Comparison of ENCODE assay signal across 1 cellular context in genomic region chr1:156767101-156767878, GRCh38.
TF ChIP-seq lines count a peak whose summit lies in the region.

A gene with protein sequence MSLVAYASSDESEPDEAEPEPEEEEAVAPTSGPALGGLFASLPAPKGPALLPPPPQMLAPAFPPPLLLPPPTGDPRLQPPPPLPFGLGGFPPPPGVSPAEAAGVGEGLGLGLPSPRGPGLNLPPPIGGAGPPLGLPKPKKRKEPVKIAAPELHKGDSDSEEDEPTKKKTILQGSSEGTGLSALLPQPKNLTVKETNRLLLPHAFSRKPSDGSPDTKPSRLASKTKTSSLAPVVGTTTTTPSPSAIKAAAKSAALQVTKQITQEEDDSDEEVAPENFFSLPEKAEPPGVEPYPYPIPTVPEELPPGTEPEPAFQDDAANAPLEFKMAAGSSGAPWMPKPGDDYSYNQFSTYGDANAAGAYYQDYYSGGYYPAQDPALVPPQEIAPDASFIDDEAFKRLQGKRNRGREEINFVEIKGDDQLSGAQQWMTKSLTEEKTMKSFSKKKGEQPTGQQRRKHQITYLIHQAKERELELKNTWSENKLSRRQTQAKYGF (plus strand): TSS chr1:156767535. CDS start chr1:156767772, 237 bp downstream.

TF ChIP-seq in HEK293, 187 proteins besides CTCF, POLR2A, EP300 and RAD21 (continued from another document and continues in another):
- TF ChIP-seq, protein P1, sequence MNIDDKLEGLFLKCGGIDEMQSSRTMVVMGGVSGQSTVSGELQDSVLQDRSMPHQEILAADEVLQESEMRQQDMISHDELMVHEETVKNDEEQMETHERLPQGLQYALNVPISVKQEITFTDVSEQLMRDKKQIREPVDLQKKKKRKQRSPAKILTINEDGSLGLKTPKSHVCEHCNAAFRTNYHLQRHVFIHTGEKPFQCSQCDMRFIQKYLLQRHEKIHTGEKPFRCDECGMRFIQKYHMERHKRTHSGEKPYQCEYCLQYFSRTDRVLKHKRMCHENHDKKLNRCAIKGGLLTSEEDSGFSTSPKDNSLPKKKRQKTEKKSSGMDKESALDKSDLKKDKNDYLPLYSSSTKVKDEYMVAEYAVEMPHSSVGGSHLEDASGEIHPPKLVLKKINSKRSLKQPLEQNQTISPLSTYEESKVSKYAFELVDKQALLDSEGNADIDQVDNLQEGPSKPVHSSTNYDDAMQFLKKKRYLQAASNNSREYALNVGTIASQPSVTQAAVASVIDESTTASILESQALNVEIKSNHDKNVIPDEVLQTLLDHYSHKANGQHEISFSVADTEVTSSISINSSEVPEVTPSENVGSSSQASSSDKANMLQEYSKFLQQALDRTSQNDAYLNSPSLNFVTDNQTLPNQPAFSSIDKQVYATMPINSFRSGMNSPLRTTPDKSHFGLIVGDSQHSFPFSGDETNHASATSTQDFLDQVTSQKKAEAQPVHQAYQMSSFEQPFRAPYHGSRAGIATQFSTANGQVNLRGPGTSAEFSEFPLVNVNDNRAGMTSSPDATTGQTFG (tag by site-specific recombination; IDR thresholded peaks at IDR 0.05; ENCODE audit: borderline replicate concordance): no peak
- TF ChIP-seq SCRT2 (tag by site-specific recombination; IDR thresholded peaks at IDR 0.05): no peak; the same call in 1 of the 2 replicates
- TF ChIP-seq ZBTB10 (tag by site-specific recombination; IDR thresholded peaks at IDR 0.05): peak; percentile 63
- no peak for TF ChIP-seq PRDM2 (tag by site-specific recombination; IDR thresholded peaks at IDR 0.05; ENCODE audit: borderline replicate concordance)
- TF ChIP-seq, protein P2, sequence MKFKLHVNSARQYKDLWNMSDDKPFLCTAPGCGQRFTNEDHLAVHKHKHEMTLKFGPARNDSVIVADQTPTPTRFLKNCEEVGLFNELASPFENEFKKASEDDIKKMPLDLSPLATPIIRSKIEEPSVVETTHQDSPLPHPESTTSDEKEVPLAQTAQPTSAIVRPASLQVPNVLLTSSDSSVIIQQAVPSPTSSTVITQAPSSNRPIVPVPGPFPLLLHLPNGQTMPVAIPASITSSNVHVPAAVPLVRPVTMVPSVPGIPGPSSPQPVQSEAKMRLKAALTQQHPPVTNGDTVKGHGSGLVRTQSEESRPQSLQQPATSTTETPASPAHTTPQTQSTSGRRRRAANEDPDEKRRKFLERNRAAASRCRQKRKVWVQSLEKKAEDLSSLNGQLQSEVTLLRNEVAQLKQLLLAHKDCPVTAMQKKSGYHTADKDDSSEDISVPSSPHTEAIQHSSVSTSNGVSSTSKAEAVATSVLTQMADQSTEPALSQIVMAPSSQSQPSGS (tag by site-specific recombination; IDR thresholded peaks at IDR 0.05; ENCODE audit: low read depth): no peak
- peak; percentile 92 for TF ChIP-seq YY2 (tag by site-specific recombination; IDR thresholded peaks at IDR 0.05)
- peak; percentile 89 for TF ChIP-seq ZBTB20 (tag by site-specific recombination; IDR thresholded peaks at IDR 0.05)
- no peak for TF ChIP-seq ZNF350 (tag by site-specific recombination; IDR thresholded peaks at IDR 0.05)
- TF ChIP-seq, protein P3, sequence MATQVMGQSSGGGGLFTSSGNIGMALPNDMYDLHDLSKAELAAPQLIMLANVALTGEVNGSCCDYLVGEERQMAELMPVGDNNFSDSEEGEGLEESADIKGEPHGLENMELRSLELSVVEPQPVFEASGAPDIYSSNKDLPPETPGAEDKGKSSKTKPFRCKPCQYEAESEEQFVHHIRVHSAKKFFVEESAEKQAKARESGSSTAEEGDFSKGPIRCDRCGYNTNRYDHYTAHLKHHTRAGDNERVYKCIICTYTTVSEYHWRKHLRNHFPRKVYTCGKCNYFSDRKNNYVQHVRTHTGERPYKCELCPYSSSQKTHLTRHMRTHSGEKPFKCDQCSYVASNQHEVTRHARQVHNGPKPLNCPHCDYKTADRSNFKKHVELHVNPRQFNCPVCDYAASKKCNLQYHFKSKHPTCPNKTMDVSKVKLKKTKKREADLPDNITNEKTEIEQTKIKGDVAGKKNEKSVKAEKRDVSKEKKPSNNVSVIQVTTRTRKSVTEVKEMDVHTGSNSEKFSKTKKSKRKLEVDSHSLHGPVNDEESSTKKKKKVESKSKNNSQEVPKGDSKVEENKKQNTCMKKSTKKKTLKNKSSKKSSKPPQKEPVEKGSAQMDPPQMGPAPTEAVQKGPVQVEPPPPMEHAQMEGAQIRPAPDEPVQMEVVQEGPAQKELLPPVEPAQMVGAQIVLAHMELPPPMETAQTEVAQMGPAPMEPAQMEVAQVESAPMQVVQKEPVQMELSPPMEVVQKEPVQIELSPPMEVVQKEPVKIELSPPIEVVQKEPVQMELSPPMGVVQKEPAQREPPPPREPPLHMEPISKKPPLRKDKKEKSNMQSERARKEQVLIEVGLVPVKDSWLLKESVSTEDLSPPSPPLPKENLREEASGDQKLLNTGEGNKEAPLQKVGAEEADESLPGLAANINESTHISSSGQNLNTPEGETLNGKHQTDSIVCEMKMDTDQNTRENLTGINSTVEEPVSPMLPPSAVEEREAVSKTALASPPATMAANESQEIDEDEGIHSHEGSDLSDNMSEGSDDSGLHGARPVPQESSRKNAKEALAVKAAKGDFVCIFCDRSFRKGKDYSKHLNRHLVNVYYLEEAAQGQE (tag by site-specific recombination; IDR thresholded peaks at IDR 0.05): peak; percentile 42; the same call in 1 of the 2 replicates
- TF ChIP-seq ZFHX2 (tag by site-specific recombination; conservative IDR thresholded peaks at IDR 0.05): peak; percentile 46; the same call in 1 of the 2 replicates
- no peak for TF ChIP-seq ZNF248 (tag by site-specific recombination; IDR thresholded peaks at IDR 0.05)
- TF ChIP-seq ZNF426 (tag by site-specific recombination; IDR thresholded peaks at IDR 0.05): no peak
- no peak for TF ChIP-seq GLIS2 (tag by site-specific recombination; IDR thresholded peaks at IDR 0.05)
- TF ChIP-seq ZNF580 (tag by site-specific recombination; IDR thresholded peaks at IDR 0.05): peak; percentile 43
- no peak for TF ChIP-seq ZNF354C (tag by site-specific recombination; IDR thresholded peaks at IDR 0.05; ENCODE audit: borderline replicate concordance, low read depth)
- TF ChIP-seq ZNF37A (tag by site-specific recombination; IDR thresholded peaks at IDR 0.05): no peak
- peak; percentile 90 for TF ChIP-seq ZNF501 (tag by site-specific recombination; IDR thresholded peaks at IDR 0.05)
- peak; percentile 96 for TF ChIP-seq ZSCAN30 (tag by site-specific recombination; IDR thresholded peaks at IDR 0.05)
- no peak for TF ChIP-seq ZNF133 (tag by site-specific recombination; IDR thresholded peaks at IDR 0.05)
- TF ChIP-seq ZNF530 (tag by site-specific recombination; IDR thresholded peaks at IDR 0.05; ENCODE audit: low read depth): no peak
- TF ChIP-seq ZNF792 (tag by site-specific recombination; IDR thresholded peaks at IDR 0.05): no peak
- TF ChIP-seq GFI1B (tag by site-specific recombination; IDR thresholded peaks at IDR 0.05): no peak; the same call in 1 of the 2 replicates
- TF ChIP-seq, protein P4, sequence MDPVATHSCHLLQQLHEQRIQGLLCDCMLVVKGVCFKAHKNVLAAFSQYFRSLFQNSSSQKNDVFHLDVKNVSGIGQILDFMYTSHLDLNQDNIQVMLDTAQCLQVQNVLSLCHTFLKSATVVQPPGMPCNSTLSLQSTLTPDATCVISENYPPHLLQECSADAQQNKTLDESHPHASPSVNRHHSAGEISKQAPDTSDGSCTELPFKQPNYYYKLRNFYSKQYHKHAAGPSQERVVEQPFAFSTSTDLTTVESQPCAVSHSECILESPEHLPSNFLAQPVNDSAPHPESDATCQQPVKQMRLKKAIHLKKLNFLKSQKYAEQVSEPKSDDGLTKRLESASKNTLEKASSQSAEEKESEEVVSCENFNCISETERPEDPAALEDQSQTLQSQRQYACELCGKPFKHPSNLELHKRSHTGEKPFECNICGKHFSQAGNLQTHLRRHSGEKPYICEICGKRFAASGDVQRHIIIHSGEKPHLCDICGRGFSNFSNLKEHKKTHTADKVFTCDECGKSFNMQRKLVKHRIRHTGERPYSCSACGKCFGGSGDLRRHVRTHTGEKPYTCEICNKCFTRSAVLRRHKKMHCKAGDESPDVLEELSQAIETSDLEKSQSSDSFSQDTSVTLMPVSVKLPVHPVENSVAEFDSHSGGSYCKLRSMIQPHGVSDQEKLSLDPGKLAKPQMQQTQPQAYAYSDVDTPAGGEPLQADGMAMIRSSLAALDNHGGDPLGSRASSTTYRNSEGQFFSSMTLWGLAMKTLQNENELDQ (tag by site-specific recombination; IDR thresholded peaks at IDR 0.05; ENCODE audit: low read depth): no peak
- no peak for TF ChIP-seq ZNF514 (tag by site-specific recombination; IDR thresholded peaks at IDR 0.05)
- TF ChIP-seq ZNF544 (tag by site-specific recombination; IDR thresholded peaks at IDR 0.05): no peak
- peak; percentile 81 for TF ChIP-seq KLF9 (tag by site-specific recombination; IDR thresholded peaks at IDR 0.05; ENCODE audit: low read depth)
- TF ChIP-seq ZBTB17 (tag by site-specific recombination; IDR thresholded peaks at IDR 0.05): peak; percentile 95
- TF ChIP-seq ZNF624 (tag by site-specific recombination; IDR thresholded peaks at IDR 0.05): 0 out of 2 replicates have a peak, but pooled peaks have one; percentile 16
- TF ChIP-seq ZNF623 (tag by site-specific recombination; IDR thresholded peaks at IDR 0.05): 0 out of 2 replicates have a peak, but pooled peaks have one; percentile 28
- TF ChIP-seq ZNF596 (tag by site-specific recombination; IDR thresholded peaks at IDR 0.05): 0 out of 2 replicates have a peak, but pooled peaks have one; percentile 17
- 0 out of 2 replicates have a peak, but pooled peaks have one; percentile 36 for TF ChIP-seq ZNF785 (tag by site-specific recombination; IDR thresholded peaks at IDR 0.05)
- TF ChIP-seq, protein P5, sequence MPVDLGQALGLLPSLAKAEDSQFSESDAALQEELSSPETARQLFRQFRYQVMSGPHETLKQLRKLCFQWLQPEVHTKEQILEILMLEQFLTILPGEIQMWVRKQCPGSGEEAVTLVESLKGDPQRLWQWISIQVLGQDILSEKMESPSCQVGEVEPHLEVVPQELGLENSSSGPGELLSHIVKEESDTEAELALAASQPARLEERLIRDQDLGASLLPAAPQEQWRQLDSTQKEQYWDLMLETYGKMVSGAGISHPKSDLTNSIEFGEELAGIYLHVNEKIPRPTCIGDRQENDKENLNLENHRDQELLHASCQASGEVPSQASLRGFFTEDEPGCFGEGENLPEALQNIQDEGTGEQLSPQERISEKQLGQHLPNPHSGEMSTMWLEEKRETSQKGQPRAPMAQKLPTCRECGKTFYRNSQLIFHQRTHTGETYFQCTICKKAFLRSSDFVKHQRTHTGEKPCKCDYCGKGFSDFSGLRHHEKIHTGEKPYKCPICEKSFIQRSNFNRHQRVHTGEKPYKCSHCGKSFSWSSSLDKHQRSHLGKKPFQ (tag by site-specific recombination; IDR thresholded peaks at IDR 0.05): peak; percentile 54; the same call in 1 of the 2 replicates
- peak; percentile 96 for TF ChIP-seq ZNF2 (tag by site-specific recombination; IDR thresholded peaks at IDR 0.05)
